ENCODE assay signal across 12 cellular contexts in the genomic region with DNA sequence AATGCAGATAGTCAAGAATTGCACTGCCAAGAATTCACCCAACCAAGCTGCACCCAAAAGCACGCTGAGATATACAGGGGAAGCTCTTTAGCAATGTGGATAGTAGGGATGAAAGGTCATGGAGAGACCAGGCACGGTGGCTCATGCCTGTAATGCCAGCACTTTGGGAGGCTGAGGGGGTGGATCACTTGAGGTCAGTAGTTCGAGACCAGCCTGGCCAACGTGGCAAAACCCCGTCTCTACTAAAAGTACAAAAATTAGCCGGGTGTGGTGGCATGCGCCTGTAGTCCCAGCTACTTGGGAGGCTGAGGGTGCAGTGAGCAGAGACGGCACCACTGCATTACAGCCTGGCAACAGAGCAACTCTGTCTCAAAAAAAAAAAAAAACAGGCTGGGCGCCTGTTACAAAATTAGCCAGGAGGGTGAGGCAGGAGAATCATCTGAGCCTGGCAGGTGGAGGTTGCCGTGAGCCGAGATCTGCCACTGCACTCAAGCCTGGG. TPM values are rescaled to one million over a fixed set of nuclear protein-coding genes. Genes with fewer than 3 reads are reported as not detected.
A peak's percentile ranks its signal among the peaks of the same experiment; 100 is the strongest.
DNase-seq lines count a peak whose midpoint lies in the region; ATAC-seq, FAIRE-seq and TF ChIP-seq lines count a peak whose summit lies in the region.
"Not testable (repeated sequence)": the region's sequence is repeated elsewhere in the genome, so short reads cannot be mapped to it uniquely, and the experiment has no call there.
"Had no signal": no experiment of that assay in that cellular context is flagged by ENCODE, and none has a peak within 500 bp of the region (broad histone marks: within the 10 kb centered on the region; RNA-seq: fewer than 3 reads in every experiment).

No MANE protein-coding gene starts in this region.

- not testable (repeated sequence) for H3K27me3 ChIP-seq in CD8-positive, alpha-beta T cell (ENCODE audit: insufficient read depth, low read length); OCI-LY1 (ENCODE audit: insufficient read depth, low read length); astrocyte (ENCODE audit: insufficient read depth, low read length); heart right ventricle; liver (ENCODE audit: control insufficient read depth in 4 of 4, insufficient read depth in 4 of 4, low read length in 3 of 4); trophoblast cell (ENCODE audit: insufficient read depth, low read length)

- not testable (repeated sequence) for H3K79me2 ChIP-seq in OCI-LY1 (ENCODE audit: insufficient read depth, low read length); astrocyte (ENCODE audit: insufficient read depth, low read length); trophoblast cell (ENCODE audit: control insufficient read depth, insufficient read depth, low read length, poor library complexity)

- not testable (repeated sequence) for H3K27ac ChIP-seq in CD8-positive, alpha-beta T cell (ENCODE audit: low read depth, low read length); astrocyte (ENCODE audit: low read depth, low read length); liver (ENCODE audit: low read depth in 1 of 2, low read length in 2 of 2)
- H3K27ac ChIP-seq in OCI-LY1 (ENCODE audit: low read depth, low read length, poor library complexity, severe bottlenecking) (peak overlapping the region; percentile 85), heart right ventricle (peak overlapping the region in 7 of 10 donors; percentile 50 to 81 (median 75)), trophoblast cell (ENCODE audit: low read depth, low read length) (peak overlapping the region; percentile 43)

- not testable (repeated sequence) for H4K91ac ChIP-seq in trophoblast cell (ENCODE audit: low read depth, low read length)

- not testable (repeated sequence) for TF ChIP-seq CTCF in CD8-positive, alpha-beta T cell (IDR thresholded peaks at IDR 0.05); OCI-LY1 (IDR thresholded peaks at IDR 0.05; ENCODE audit: low read length); astrocyte (IDR thresholded peaks at IDR 0.05; ENCODE audit: insufficient read depth, low read depth, low read length); heart right ventricle (IDR thresholded peaks at IDR 0.05); liver (IDR thresholded peaks at IDR 0.05; ENCODE audit: low read depth, low read length, missing input control)

- not testable (repeated sequence) for H3K9ac ChIP-seq in OCI-LY1 (ENCODE audit: low read length); astrocyte (ENCODE audit: low read length); liver (ENCODE audit: low read depth in 1 of 2, low read length in 2 of 2); trophoblast cell (ENCODE audit: low read length)

- intact Hi-C loops in CD8-positive, alpha-beta T cell (cut with DNase I, micrococcal nuclease); heart right ventricle (cut with DNase I): not testable (repeated sequence)

- not testable (repeated sequence) for H3K27me3 Mint-ChIP-seq in CD8-positive, alpha-beta T cell (ENCODE audit: low read depth); astrocyte (ENCODE audit: low read depth, unreplicated experiment)

- FAIRE-seq in astrocyte (lab: Jason Lieb, UNC), result not testable (repeated sequence)

- H2AFZ ChIP-seq in OCI-LY1 (ENCODE audit: low read length); astrocyte (ENCODE audit: low read depth, low read length); trophoblast cell (ENCODE audit: insufficient read depth, low read length, poor library complexity): not testable (repeated sequence)

- peaks cover 47% of the 10 kb centered on the region for H3K36me3 Mint-ChIP-seq in CD8-positive, alpha-beta T cell
- H3K36me3 Mint-ChIP-seq in astrocyte (ENCODE audit: low read depth, unreplicated experiment), result peaks cover 14% of the 10 kb centered on the region

- not testable (repeated sequence) for H3K4me2 ChIP-seq in OCI-LY1 (ENCODE audit: low read length); trophoblast cell (ENCODE audit: low read length)
- peak overlapping the region; percentile 46 for H3K4me2 ChIP-seq in astrocyte (ENCODE audit: low read length)

- not testable (repeated sequence) for H3K9me2 ChIP-seq in OCI-LY1 (ENCODE audit: low read depth, low read length)

- H4K12ac ChIP-seq in trophoblast cell (ENCODE audit: low read depth, low read length), result not testable (repeated sequence)

- H2BK12ac ChIP-seq in trophoblast cell (ENCODE audit: low read length), result not testable (repeated sequence)

- H3K79me1 ChIP-seq in trophoblast cell (ENCODE audit: low read length), result not testable (repeated sequence)

- CTCF ChIA-PET in CD8-positive, alpha-beta T cell (lab: Charles Lee), result interaction anchor here (0.7 kb wide), 1 partner anchor 45 kb away, joined by 3 read pairs; no protein-coding TSS in a partner anchor

- TF ChIP-seq RAD21 in liver (IDR thresholded peaks at IDR 0.05), result not testable (repeated sequence)

- POLR2A ChIA-PET in CD8-positive, alpha-beta T cell (lab: Charles Lee), result not testable (repeated sequence)

- not testable (repeated sequence) for H3K4ac ChIP-seq in trophoblast cell (ENCODE audit: low read depth, low read length)

- H2BK5ac ChIP-seq in trophoblast cell (ENCODE audit: low read depth, low read length, poor library complexity), result not testable (repeated sequence)

- not testable (repeated sequence) for H2BK120ac ChIP-seq in trophoblast cell (ENCODE audit: insufficient read depth, low read length, poor library complexity)

- H3K14ac ChIP-seq in trophoblast cell (ENCODE audit: low read length), result not testable (repeated sequence)

- H2AK5ac ChIP-seq in trophoblast cell (ENCODE audit: low read length), result not testable (repeated sequence)

- H3K9me3 Mint-ChIP-seq in CD8-positive, alpha-beta T cell; astrocyte (ENCODE audit: unreplicated experiment): not testable (repeated sequence)

- H3K36me3 ChIP-seq in CD8-positive, alpha-beta T cell (ENCODE audit: insufficient read depth, low read length), result not testable (repeated sequence)
- peaks cover 32% of the 10 kb centered on the region for H3K36me3 ChIP-seq in OCI-LY1 (ENCODE audit: insufficient read depth, low read length)
- H3K36me3 ChIP-seq in astrocyte (ENCODE audit: insufficient read depth, low read length), result peaks cover 15% of the 10 kb centered on the region
- peaks cover 0 to 49% (median 23%) of the 10 kb centered on the region in 9 donors for H3K36me3 ChIP-seq in heart right ventricle
- H3K36me3 ChIP-seq in liver (ENCODE audit: control insufficient read depth in 4 of 4, insufficient read depth in 3 of 4, low read depth in 1 of 4, low read length in 3 of 4), result peaks cover 6 to 12% (median 8%) of the 10 kb centered on the region in 4 donors
- peaks cover 7 to 11% of the 10 kb centered on the region in 2 experiments for H3K36me3 ChIP-seq in trophoblast cell (ENCODE audit: control insufficient read depth in 1 of 2, insufficient read depth in 2 of 2, low read length in 2 of 2)

- not testable (repeated sequence) for H3K4me1 ChIP-seq in CD8-positive, alpha-beta T cell (ENCODE audit: insufficient read depth, low read length); trophoblast cell (ENCODE audit: control insufficient read depth in 1 of 2, insufficient read depth in 2 of 2, low read length in 2 of 2)
- H3K4me1 ChIP-seq in OCI-LY1 (ENCODE audit: insufficient read depth, low read length, severe bottlenecking) (peaks cover 41% of the 10 kb centered on the region), astrocyte (ENCODE audit: insufficient read depth, low read length) (peaks cover 16% of the 10 kb centered on the region), heart right ventricle (peaks cover 0 to 42% (median 17%) of the 10 kb centered on the region in 9 donors), liver (ENCODE audit: control insufficient read depth in 4 of 4, insufficient read depth in 4 of 4, low read length in 3 of 4) (peaks cover 0 to 15% (median 12%) of the 10 kb centered on the region in 4 donors)

- not testable (repeated sequence) for H3K9me3 ChIP-seq in CD8-positive, alpha-beta T cell (ENCODE audit: low read length); OCI-LY1 (ENCODE audit: low read length); astrocyte (ENCODE audit: insufficient read depth, low read depth, low read length); heart right ventricle; liver (ENCODE audit: control insufficient read depth in 4 of 4, low read length in 3 of 4); trophoblast cell (ENCODE audit: insufficient read depth, low read depth, low read length)

- H3K4me3 ChIP-seq in CD8-positive, alpha-beta T cell (ENCODE audit: low read depth, low read length); OCI-LY1 (ENCODE audit: low read depth, low read length, poor library complexity, severe bottlenecking); astrocyte (ENCODE audit: insufficient read depth, low read depth, low read length); heart right ventricle; liver (ENCODE audit: low read depth in 1 of 3, low read length in 3 of 3); trophoblast cell (ENCODE audit: low read depth, low read length): not testable (repeated sequence)

- H3K18ac ChIP-seq in trophoblast cell (ENCODE audit: low read length), result not testable (repeated sequence)

- ATAC-seq in CD8-positive, alpha-beta T cell, result not testable (repeated sequence)
- ATAC-seq in heart right ventricle, result peak in 3 of 8 donors; percentile 4 to 28 (median 13)

- not testable (repeated sequence) for H4K20me1 ChIP-seq in OCI-LY1 (ENCODE audit: insufficient read depth, low read length); astrocyte (ENCODE audit: insufficient read depth, low read length)

- H3K23ac ChIP-seq in trophoblast cell (ENCODE audit: low read length), result not testable (repeated sequence)

- peak overlapping the region; percentile 79 for H3K27ac Mint-ChIP-seq in CD8-positive, alpha-beta T cell
- not testable (repeated sequence) for H3K27ac Mint-ChIP-seq in astrocyte (ENCODE audit: unreplicated experiment)

- not testable (repeated sequence) for H3K4me3 Mint-ChIP-seq in CD8-positive, alpha-beta T cell; astrocyte (ENCODE audit: unreplicated experiment)

- H4K8ac ChIP-seq in trophoblast cell (ENCODE audit: low read depth, low read length), result not testable (repeated sequence)

- not testable (repeated sequence) for DNase-seq in CD8-positive, alpha-beta T cell; astrocyte (ENCODE audit: low read depth); heart right ventricle; trophoblast cell
- DNase-seq in HuH-7.5 (ENCODE audit: low spot score), result peak; percentile 44

- 79 to 86% methylated on average over 11 of the region's 11 CpGs for WGBS in heart right ventricle, 2 donors
- 49% methylated on average over 11 of the region's 11 CpGs for WGBS in liver
- WGBS in trophoblast cell (ENCODE audit: extremely low coverage, insufficient coverage, insufficient read length), result no CpG with 5 or more reads among the region's 11 CpGs

- H3K4me1 Mint-ChIP-seq in CD8-positive, alpha-beta T cell (ENCODE audit: low read depth), result not testable (repeated sequence)
- peaks cover 10% of the 10 kb centered on the region for H3K4me1 Mint-ChIP-seq in astrocyte (ENCODE audit: low read depth, unreplicated experiment)

- H3F3A ChIP-seq in OCI-LY1 (ENCODE audit: insufficient read depth, low read length), result not testable (repeated sequence)

RNA-seq across cellular contexts. Expression of a gene that starts 34.2 kb away (rescaled TPM):
- 10 to 100 TPM; 25.5 to 26.7 TPM for total RNA-seq in CD8-positive, alpha-beta T cell
- 38.7 and 38.9 TPM in 2 replicates for total RNA-seq in astrocyte
- 10 to 100 TPM; 35.7 to 54.6 (median 41.8) TPM for total RNA-seq in heart right ventricle
- polyA plus RNA-seq in heart right ventricle, result 10 to 100 TPM; 48.6 to 53.6 TPM
- 1 to 10 TPM; 8.3 to 9.1 TPM for total RNA-seq in liver
- 10 to 100 TPM; 21.8 to 42.7 TPM for polyA plus RNA-seq in liver
- polyA plus RNA-seq in trophoblast cell (2013), result 53.0 and 54.0 TPM in 2 replicates

RNA-seq across cellular contexts. Expression of a gene that starts 35.3 kb away (rescaled TPM):
- under 1 TPM; 0.22 to 0.33 TPM for total RNA-seq in CD8-positive, alpha-beta T cell
- total RNA-seq in astrocyte (not detected in 2 replicates), heart right ventricle (under 1 TPM in 1 of 10 donors, not detected in 9; 0.04 TPM), liver (under 1 TPM; under 0.01 TPM)
- polyA plus RNA-seq in heart right ventricle (under 1 TPM in 1 of 2 donors, not detected in 1; 0.07 TPM), liver (not detected)
- 0.01 TPM in 1 of 2 replicates, not detected in the other for polyA plus RNA-seq in trophoblast cell (2013)
- total RNA-seq: A172, Calu3, GM23248, LHCN-M2, RPMI7951 had no signal
- polyA plus RNA-seq: GM23248 had no signal

RNA-seq across cellular contexts. Expression of a gene that starts 53.1 kb away (rescaled TPM):
- under 1 TPM; 0.30 to 0.36 TPM for total RNA-seq in CD8-positive, alpha-beta T cell
- total RNA-seq in astrocyte, result 5.0 and 5.6 TPM in 2 replicates
- total RNA-seq in heart right ventricle, result under 1 TPM; 0.27 to 0.95 (median 0.68) TPM
- polyA plus RNA-seq in heart right ventricle, result 1 to 10 TPM in 1 of 2 donors, under 1 TPM in 1; 0.35 to 1.8 TPM
- total RNA-seq in liver, result 1 to 10 TPM in 1 of 2 donors, under 1 TPM in 1; 0.84 to 2.8 TPM
- under 1 TPM; 0.26 to 0.36 TPM for polyA plus RNA-seq in liver
- 35.7 and 37.2 TPM in 2 replicates for polyA plus RNA-seq in trophoblast cell (2013)
